In the genomic region with DNA sequence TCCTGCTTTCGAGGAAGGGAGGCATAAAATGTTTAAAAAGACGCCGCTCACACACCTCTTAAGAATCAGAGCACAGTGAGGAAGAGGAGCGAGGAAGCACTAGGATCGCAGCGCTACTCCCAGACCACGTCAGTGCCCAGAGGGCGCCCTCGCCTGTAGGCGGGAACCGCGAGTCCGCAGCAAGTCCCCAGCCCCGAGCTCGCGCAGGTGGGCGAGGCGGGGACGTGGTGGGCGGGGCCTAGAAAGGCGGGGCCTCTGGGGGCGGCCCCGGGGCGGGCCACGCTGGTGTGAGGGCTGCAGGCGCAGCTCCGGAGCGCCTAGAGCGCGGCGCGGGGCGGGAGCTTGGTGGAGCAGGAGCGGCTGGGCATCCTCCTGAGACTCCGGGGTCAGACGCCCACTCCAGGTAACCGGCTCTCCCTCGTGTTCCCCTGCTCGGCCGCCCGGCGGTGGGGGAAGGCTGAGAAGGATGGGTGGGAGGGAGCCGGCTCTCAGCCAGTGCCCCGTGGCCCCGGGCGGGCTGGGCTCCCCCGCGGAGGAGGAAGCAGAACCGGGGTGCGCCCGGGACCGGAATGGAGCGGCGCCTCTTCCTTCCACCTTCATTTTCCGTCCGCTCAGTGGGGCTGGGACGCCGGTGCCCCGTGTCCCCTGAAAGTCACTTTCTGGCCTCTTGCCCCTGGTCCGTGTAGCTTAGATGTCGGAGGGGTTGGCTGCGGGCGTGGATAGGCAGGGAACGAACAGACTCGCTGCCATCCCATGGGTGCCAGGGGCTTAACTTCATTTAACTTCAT, we compare ENCODE assay signal across 8 cellular contexts.
DNase-seq lines count a peak whose midpoint lies in the region; ATAC-seq and TF ChIP-seq lines count a peak whose summit lies in the region.

TSS of gene GCNT1 (plus strand) at position 280 of the 788 bp plus-strand sequence. CDS start 43,200 bp downstream, outside the sequence.

- H3K4me3 ChIP-seq in choroid plexus epithelial cell (ENCODE audit: low read depth, low read length) = peak within 1 kb of the TSS; percentile 93

- peak; percentile 43 for TF ChIP-seq CTCF in choroid plexus epithelial cell (conservative IDR thresholded peaks at IDR 0.05; ENCODE audit: low read depth, low read length)

- ATAC-seq in GM19025 (IDR thresholded peaks at IDR 0.05; ENCODE audit: low read depth, unreplicated experiment) (peak; percentile 86), HG03280 (IDR thresholded peaks at IDR 0.05; ENCODE audit: unreplicated experiment) (peak; percentile 92)

- DNase-seq in AML-193 (lab: John Stamatoyannopoulos, UW) = peak; percentile 75 to 81
- DNase-seq in NCI-H446 treated with DMSO at 0.1 percent for 48 hours (lab: John Stamatoyannopoulos, UW) = peak; percentile 7
- DNase-seq in activated CD4-positive, alpha-beta T cell treated with anti-CD3 and anti-CD28 coated beads for 24 hours (ENCODE audit: low read depth in 2 of 2) = peak; percentile 84 to 89
- peak; percentile 83 for DNase-seq in choroid plexus epithelial cell (ENCODE audit: low read depth)
- DNase-seq in kidney tubule cell (ENCODE audit: low spot score) = peak; percentile 95
- DNase-seq in stimulated activated CD4-positive, alpha-beta T cell treated with anti-CD3 and anti-CD28 coated beads, Interleukin-1b, Interleukin-23, amount 100 ng/mL, for 4 hours (ENCODE audit: low read depth in 2 of 2) = peak; percentile 86 to 90

Comparison
In these comparisons a context has a peak if more than half of its experiments do, and no peak if none do; other contexts are left out.
1. Peak in every context shown above with its lines: DNase-seq, ATAC-seq and H3K4me3 ChIP-seq.
2. DNase-seq: peak in every context shown above with its lines; median percentile 95 in kidney tubule cell; 88 in stimulated activated CD4-positive, alpha-beta T cell treated with anti-CD3 and anti-CD28 coated beads, Interleukin-1b, Interleukin-23, amount 100 ng/mL, for 4 hours; 86 in activated CD4-positive, alpha-beta T cell treated with anti-CD3 and anti-CD28 coated beads for 24 hours; 83 in choroid plexus epithelial cell; 78 in AML-193; 7 in NCI-H446 treated with DMSO at 0.1 percent for 48 hours.